In genomic region chr17:34420254-34420766, GRCh38 we compare ENCODE assay signal across 8 cellular contexts. TPM values are rescaled to one million over a fixed set of nuclear protein-coding genes. Genes with fewer than 3 reads are reported as not detected.
DNase-seq lines count a peak whose midpoint lies in the region; ATAC-seq and TF ChIP-seq lines count a peak whose summit lies in the region.

No MANE protein-coding gene starts in this region.

- H3K4me3 ChIP-seq in adrenal gland (no peak overlapping the region), right cardiac atrium (ENCODE audit: low read length) (no peak overlapping the region), skeletal muscle cell (ENCODE audit: low read depth, low read length) (no peak overlapping the region)

- no peaks in the 10 kb centered on the region for H3K36me3 ChIP-seq in adrenal gland (replicated peaks in 1 of 2)

- WGBS in adrenal gland, 4 donors, result 2 to 4% (median 3%) methylated on average over 6 of the region's 6 CpGs
- WGBS in right cardiac atrium, result 3% methylated on average over 6 of the region's 6 CpGs

- H3K4me1 ChIP-seq in adrenal gland (replicated peaks in 1 of 2) (no peaks in the 10 kb centered on the region), right cardiac atrium (ENCODE audit: control insufficient read depth, insufficient read depth, low read length) (no peaks in the 10 kb centered on the region)

- no peak overlapping the region for H3K27ac ChIP-seq in adrenal gland
- H3K27ac ChIP-seq in right cardiac atrium (ENCODE audit: low read length), result no peak overlapping the region

- TF ChIP-seq POLR2A in adrenal gland (IDR thresholded peaks at IDR 0.05), result no peak

- H3K9me3 ChIP-seq in adrenal gland (replicated peaks in 1 of 3), result no peaks in the 10 kb centered on the region
- no peaks in the 10 kb centered on the region for H3K9me3 ChIP-seq in right cardiac atrium (ENCODE audit: control insufficient read depth, low read length)

- H3K27me3 ChIP-seq in adrenal gland, result peaks cover 20% of the 10 kb centered on the region
- H3K27me3 ChIP-seq in right cardiac atrium (ENCODE audit: control insufficient read depth, insufficient read depth), result no peaks in the 10 kb centered on the region

- intact Hi-C loops in adrenal gland (cut with DNase I) (loop anchor here in 1 of 2 donors (5.0 to 10.0 kb wide), 2 partner anchors 94 to 217 kb away; no protein-coding TSS in a partner anchor), right cardiac atrium (cut with DNase I) (loop anchor here (5.0 to 10.0 kb wide), 4 partner anchors 97 to 704 kb away; partner anchors contain the start of genes FNDC8 (in 1 of the 4) and RAD51D (in 1 of the 4))

- ATAC-seq in right cardiac atrium, result peak; percentile 54 to 72
- ATAC-seq in GM21529 (IDR thresholded peaks at IDR 0.05; ENCODE audit: unreplicated experiment), result no peak
- no peak for ATAC-seq in HG03469 (IDR thresholded peaks at IDR 0.05; ENCODE audit: unreplicated experiment)

- DNase-seq in GDM1 (lab: John Stamatoyannopoulos, UW) (peak; percentile 15), MV-4-11 (lab: John Stamatoyannopoulos, UW) (peak; percentile 50), T follicular helper cell (ENCODE audit: low read depth) (peak; percentile 45), adrenal gland (peak; percentile 39 to 85 (median 68)), right cardiac atrium (peak; percentile 40 to 76 (median 73)), skeletal muscle cell (ENCODE audit: low read depth) (peak; percentile 7)

- peak; percentile 87 to 94 (median 91) for TF ChIP-seq CTCF in adrenal gland (IDR thresholded peaks at IDR 0.05)

RNA-seq across cellular contexts. Expression of gene CCL1, which starts 57.3 kb away (rescaled TPM):
- total RNA-seq in adrenal gland (not detected), right cardiac atrium (not detected)
- polyA plus RNA-seq in adrenal gland (not detected), right cardiac atrium (not detected)

Comparison
In these comparisons a context has a peak if more than half of its experiments do, and no peak if none do; other contexts are left out.
1. DNase-seq: peak in every context shown above with its lines; median percentile 73 in right cardiac atrium; 68 in adrenal gland; 50 in MV-4-11; 45 in T follicular helper cell; 15 in GDM1; 7 in skeletal muscle cell.
2. ATAC-seq: peak in right cardiac atrium (2 of 2); none in GM21529 (single experiment) and HG03469 (single experiment).